In the genomic region with DNA sequence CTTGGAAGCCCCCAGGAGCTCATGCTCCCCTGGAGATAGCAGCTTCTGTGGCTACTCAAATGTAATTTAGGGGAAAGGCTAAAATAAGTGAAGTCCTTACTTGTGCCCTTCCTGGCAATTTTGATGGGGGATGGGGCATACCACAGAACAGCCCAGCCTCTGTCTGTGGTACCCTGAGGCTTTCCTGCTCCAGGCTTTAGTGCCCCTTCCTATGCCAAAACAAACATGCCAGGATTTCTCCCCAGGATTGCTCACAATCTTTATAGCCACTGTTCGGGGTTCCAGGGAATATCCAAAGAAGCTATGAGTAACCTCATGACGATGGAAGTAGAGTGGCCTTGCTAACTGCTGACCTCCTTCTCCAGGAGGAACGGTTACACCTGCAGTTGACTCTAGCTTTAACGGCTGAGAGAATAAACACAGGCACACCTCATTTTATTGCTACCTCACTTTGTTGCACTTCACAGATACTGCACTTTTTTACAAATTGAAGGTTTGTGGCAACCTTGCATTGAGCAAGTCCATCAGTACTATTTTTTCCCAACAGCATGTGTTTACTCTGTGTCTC, we compare ENCODE assay signal across 17 cellular contexts. TPM values are rescaled to one million over a fixed set of nuclear protein-coding genes. Genes with fewer than 3 reads are reported as not detected.
"Had no signal": no experiment of that assay in that cellular context is flagged by ENCODE, and none has a peak within 500 bp of the region (broad histone marks: within the 10 kb centered on the region; RNA-seq: fewer than 3 reads in every experiment).

No MANE protein-coding gene starts in this region.

- H3K27me3 ChIP-seq: tibial nerve, uterus had no signal

- H3K9me3 ChIP-seq: uterus had no signal

- H3K27ac ChIP-seq: coronary artery, heart right ventricle, tibial nerve, uterus had no signal

- H3K4me3 ChIP-seq: coronary artery, heart right ventricle, tibial nerve, uterus had no signal

- H3K4me1 ChIP-seq: uterus had no signal

- ATAC-seq: esophagus mucosa; heart right ventricle; stimulated activated naive CD8-positive, alpha-beta T cell treated with anti-CD3 and anti-CD28 coated beads, Interleukin-15, Interleukin-2, amounts not matched to agents 100 U/mL and 50 U/mL, for 24 hours; WTC11 had no signal

- DNase-seq: activated CD4-positive, alpha-beta memory T cell treated with anti-CD3 and anti-CD28 coated beads for 36 hours; activated CD4-positive, alpha-beta T cell treated with anti-CD3 and anti-CD28 coated beads for 4 hours; activated T-cell treated with anti-CD3 and anti-CD28 coated beads for 4 hours; caudate nucleus; heart right ventricle; mesendoderm; retina; stimulated activated CD4-positive, alpha-beta T cell treated with anti-CD3 and anti-CD28 coated beads, Interleukin-12 subunit alpha, Interleukin-12 subunit beta, amount 100 ng/mL, for 4 hours; stimulated activated CD4-positive, alpha-beta T cell treated with anti-CD3 and anti-CD28 coated beads, Interleukin-1b, Interleukin-23, amount 100 ng/mL, for 48 hours; stimulated activated naive CD8-positive, alpha-beta T cell treated with anti-CD3 and anti-CD28 coated beads, Interleukin-15, Interleukin-2, amounts not matched to agents 100 U/mL and 50 U/mL, for 24 hours; T-helper 2 cell; uterus had no signal

- H3K36me3 ChIP-seq: heart right ventricle, uterus had no signal

RNA-seq across cellular contexts. Expression of a gene that starts 24.9 kb away (rescaled TPM):
- total RNA-seq: esophagus mucosa had no signal
- polyA plus RNA-seq: neural cell had no signal

RNA-seq across cellular contexts. Expression of a gene that starts 38.6 kb away (rescaled TPM):
- total RNA-seq: esophagus mucosa had no signal
- polyA plus RNA-seq: neural cell had no signal
